In genomic region chr5:22344000-22344399, GRCh38 we compare ENCODE assay signal across 26 cellular contexts.
"Had no signal": no experiment of that assay in that cellular context is flagged by ENCODE, and none has a peak within 500 bp of the region (broad histone marks: within the 10 kb centered on the region; RNA-seq: fewer than 3 reads in every experiment).

No MANE protein-coding gene starts in this region.

- H3K4me3 ChIP-seq: colonic mucosa, esophagus squamous epithelium, gastrocnemius medialis, heart right ventricle, left lung, lower lobe of right lung, mucosa of descending colon had no signal

- H3K27ac ChIP-seq: colonic mucosa, epithelial cell of prostate, esophagus squamous epithelium, gastrocnemius medialis, heart right ventricle, left lung, lower lobe of right lung had no signal

- ATAC-seq: effector memory CD8-positive, alpha-beta T cell; esophagus mucosa; gastrocnemius medialis; heart right ventricle; left cardiac atrium; left lung; left ventricle myocardium superior; lower lobe of right lung; mucosa of descending colon had no signal

- DNase-seq: colonic mucosa; cortex of kidney; effector CD8-positive, alpha-beta T cell; effector memory CD8-positive, alpha-beta T cell; endodermal cell; erythroblast; esophagus squamous epithelium; foreskin fibroblast; foreskin melanocyte; gastrocnemius medialis; glutamatergic neuron; head of caudate nucleus; heart right ventricle; hippocampal formation; left cardiac atrium; left lung; left ventricle myocardium superior; lower lobe of right lung; mesenchymal stem cell; mucosa of descending colon; naive B cell had no signal

- H3K36me3 ChIP-seq: colonic mucosa, esophagus squamous epithelium, gastrocnemius medialis, heart right ventricle, left lung, lower lobe of right lung had no signal

- H3K4me1 ChIP-seq: colonic mucosa, esophagus squamous epithelium, gastrocnemius medialis, heart right ventricle, left lung, lower lobe of right lung had no signal

- H3K27me3 ChIP-seq: colonic mucosa, esophagus squamous epithelium, gastrocnemius medialis, heart right ventricle, left lung had no signal

- H3K9me3 ChIP-seq: colonic mucosa, esophagus squamous epithelium, gastrocnemius medialis, left lung, lower lobe of right lung, mucosa of descending colon had no signal

- FAIRE-seq: endometrium, islet of Langerhans, keratinocyte had no signal
